In the genomic region with DNA sequence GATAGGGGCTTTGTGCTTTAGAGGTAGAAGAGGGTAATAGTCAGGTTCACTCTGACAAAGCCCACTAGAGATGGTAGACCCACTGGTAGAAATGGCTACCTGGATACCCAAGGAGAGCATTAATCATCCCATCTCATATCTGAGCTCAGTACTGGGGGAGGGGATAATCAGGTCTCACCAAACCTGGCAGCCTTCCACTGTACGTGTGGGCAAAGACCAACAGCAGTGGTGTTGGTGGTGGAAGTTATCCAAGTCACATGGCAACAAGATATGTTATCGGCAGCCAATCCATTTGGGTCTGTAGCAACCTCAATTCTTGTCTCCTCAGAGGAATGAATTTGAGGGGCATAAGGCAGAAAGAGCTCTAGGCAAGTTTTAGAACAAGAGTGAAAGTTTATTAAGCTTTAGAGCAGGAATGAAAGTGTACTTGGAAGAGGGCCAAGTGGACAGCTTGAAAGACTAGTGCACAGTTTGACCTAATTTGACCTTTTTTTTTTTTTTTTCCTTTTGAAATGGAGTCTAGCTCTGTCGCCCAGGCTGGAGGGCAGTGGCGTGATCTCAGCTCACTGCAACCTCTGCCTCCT, we compare ENCODE assay signal across 10 cellular contexts.
DNase-seq lines count a peak whose midpoint lies in the region; ATAC-seq and TF ChIP-seq lines count a peak whose summit lies in the region.
"Had no signal": no experiment of that assay in that cellular context is flagged by ENCODE, and none has a peak within 500 bp of the region (broad histone marks: within the 10 kb centered on the region; RNA-seq: fewer than 3 reads in every experiment).

No MANE protein-coding gene starts in this region.

- H3K4me1 ChIP-seq in foreskin keratinocyte = peaks cover 4% of the 10 kb centered on the region
- H3K4me1 ChIP-seq in stomach = peaks cover 4 to 19% (median 15%) of the 10 kb centered on the region in 4 donors
- H3K4me1 ChIP-seq in gastrocnemius medialis = no peaks in the 10 kb centered on the region
- H3K4me1 ChIP-seq: psoas muscle had no signal

- TF ChIP-seq CTCF in RWPE1 (conservative IDR thresholded peaks at IDR 0.05; ENCODE audit: low read depth) (no peak), foreskin keratinocyte (conservative IDR thresholded peaks at IDR 0.05) (no peak), stomach (IDR thresholded peaks at IDR 0.05) (no peak), gastrocnemius medialis (IDR thresholded peaks at IDR 0.05 in 4 of 5, conservative IDR thresholded peaks at IDR 0.05 in 1 of 5) (no peak)

- intact Hi-C loops in activated CD4-positive, alpha-beta T cell treated with anti-CD3 and anti-CD28 coated beads, Interleukin-2, amount 10 ng/mL, durations not matched to agents 24 days and 14 days (cut with micrococcal nuclease) = loop anchor here (1.0 to 5.0 kb wide), 3 partner anchors 43 to 71 kb away; no protein-coding TSS in a partner anchor
- intact Hi-C loops in stomach (cut with DNase I; ENCODE audit: low total_unique reads) = no loop called here
- intact Hi-C loops in gastrocnemius medialis (cut with DNase I; ENCODE audit: low total_unique reads) = no loop called here

- no peak for DNase-seq in activated CD4-positive, alpha-beta T cell treated with anti-CD3 and anti-CD28 coated beads, Interleukin-2, amount 10 ng/mL, durations not matched to agents 24 days and 14 days
- DNase-seq in activated CD4-positive, alpha-beta T cell treated with anti-CD3 and anti-CD28 coated beads, Interleukin-2, amount 50 U/mL, for 4 hours = no peak
- DNase-seq in RWPE1 (ENCODE audit: low spot score) (peak; percentile 46), foreskin keratinocyte (peak; percentile 6 to 46), stomach (peak; percentile 86), T-cell (no peak), gastrocnemius medialis (no peak)
- DNase-seq: psoas muscle had no signal

- H3K4me1 Mint-ChIP-seq in activated CD4-positive, alpha-beta T cell treated with anti-CD3 and anti-CD28 coated beads, Interleukin-2, amount 10 ng/mL, durations not matched to agents 24 days and 14 days = peaks cover 28% of the 10 kb centered on the region
- peaks cover 0 to 6% (median 5%) of the 10 kb centered on the region in 3 donors for H3K4me1 Mint-ChIP-seq in T-cell
- H3K4me1 Mint-ChIP-seq: brain had no signal

- POLR2A ChIA-PET in RWPE1 (lab: Yijun Ruan, JAX; ENCODE audit: low non-redundant PET) (interaction anchor here (0.7 kb wide), 1 partner anchor 280 kb away, joined by 5 read pairs; a partner anchor contains a TSS), T-cell (lab: Charles Lee) (interaction anchor here in 1 of 2 donors (0.6 kb wide), 1 partner anchor 13 kb away, joined by 3 read pairs; no protein-coding TSS in a partner anchor)

- H3K27ac ChIP-seq in RWPE1 = peak overlapping the region; percentile 65
- H3K27ac ChIP-seq in foreskin keratinocyte = no peak overlapping the region
- peak overlapping the region; percentile 52 to 90 (median 68) for H3K27ac ChIP-seq in stomach
- H3K27ac ChIP-seq in gastrocnemius medialis = no peak overlapping the region
- H3K27ac ChIP-seq: psoas muscle had no signal

- H3K4me3 ChIP-seq in stomach (no peak overlapping the region), gastrocnemius medialis (no peak overlapping the region)
- H3K4me3 ChIP-seq: psoas muscle had no signal

- no peaks in the 10 kb centered on the region for H3K36me3 ChIP-seq in stomach
- no peaks in the 10 kb centered on the region for H3K36me3 ChIP-seq in gastrocnemius medialis

- in situ Hi-C loops in gastrocnemius medialis (cut with MboI; ENCODE audit: low sequenced_read_pairs in 4 of 4) = no loop called here

- H3K27me3 Mint-ChIP-seq in activated CD4-positive, alpha-beta T cell treated with anti-CD3 and anti-CD28 coated beads, Interleukin-2, amount 10 ng/mL, durations not matched to agents 24 days and 14 days = peaks cover 5% of the 10 kb centered on the region
- peaks cover 7 to 12% of the 10 kb centered on the region in 2 donors for H3K27me3 Mint-ChIP-seq in T-cell

- H3K27me3 ChIP-seq in foreskin keratinocyte (peaks cover 86% of the 10 kb centered on the region), stomach (no peaks in the 10 kb centered on the region), gastrocnemius medialis (no peaks in the 10 kb centered on the region)

- peaks cover 16% of the 10 kb centered on the region for H3K9me3 Mint-ChIP-seq in activated CD4-positive, alpha-beta T cell treated with anti-CD3 and anti-CD28 coated beads, Interleukin-2, amount 10 ng/mL, durations not matched to agents 24 days and 14 days
- H3K9me3 Mint-ChIP-seq in T-cell = peaks cover 3 to 8% (median 8%) of the 10 kb centered on the region in 3 donors

- peak; percentile 25 for ATAC-seq in foreskin keratinocyte
- no peak for ATAC-seq in GM19351 (IDR thresholded peaks at IDR 0.05; ENCODE audit: unreplicated experiment)
- ATAC-seq in T-cell (replicated peaks in 1 of 4) = no peak
- ATAC-seq in gastrocnemius medialis = no peak
- ATAC-seq: psoas muscle had no signal

- peaks cover 0 to 5% (median 2%) of the 10 kb centered on the region in 4 donors for H3K9me3 ChIP-seq in stomach
- H3K9me3 ChIP-seq in gastrocnemius medialis = no peaks in the 10 kb centered on the region
- H3K9me3 ChIP-seq: psoas muscle had no signal

- CTCF ChIA-PET in RWPE1 (lab: Yijun Ruan, JAX) (interaction anchor here (0.5 to 1.3 kb wide), 4 partner anchors 12 to 369 kb away, joined by 3 to 4 read pairs (median 3); no protein-coding TSS in a partner anchor), T-cell (lab: Charles Lee) (no interaction called here)

- TF ChIP-seq POLR2A in stomach (IDR thresholded peaks at IDR 0.05) = no peak
- TF ChIP-seq POLR2A in gastrocnemius medialis (IDR thresholded peaks at IDR 0.05) = no peak

- H3K4me3 Mint-ChIP-seq in activated CD4-positive, alpha-beta T cell treated with anti-CD3 and anti-CD28 coated beads, Interleukin-2, amount 10 ng/mL, durations not matched to agents 24 days and 14 days = peak overlapping the region; percentile 43
- no peak overlapping the region for H3K4me3 Mint-ChIP-seq in T-cell
- H3K4me3 Mint-ChIP-seq: brain had no signal

- 10 to 34% (median 22%) methylated on average over 4 of the region's 4 CpGs for WGBS in stomach, 5 donors

- no peak for TF ChIP-seq EP300 in stomach (IDR thresholded peaks at IDR 0.05)

- peak overlapping the region; percentile 82 for H3K27ac Mint-ChIP-seq in activated CD4-positive, alpha-beta T cell treated with anti-CD3 and anti-CD28 coated beads, Interleukin-2, amount 10 ng/mL, durations not matched to agents 24 days and 14 days
- H3K27ac Mint-ChIP-seq in T-cell = no peak overlapping the region
- H3K27ac Mint-ChIP-seq: brain had no signal

- peaks cover 4% of the 10 kb centered on the region for H3K36me3 Mint-ChIP-seq in activated CD4-positive, alpha-beta T cell treated with anti-CD3 and anti-CD28 coated beads, Interleukin-2, amount 10 ng/mL, durations not matched to agents 24 days and 14 days (ENCODE audit: low read depth)
- no peaks in the 10 kb centered on the region for H3K36me3 Mint-ChIP-seq in T-cell
- H3K36me3 Mint-ChIP-seq: brain had no signal

Comparison
In these comparisons a context has a peak if more than half of its experiments do, and no peak if none do; other contexts are left out.
1. DNase-seq: peak in RWPE1 (single experiment), foreskin keratinocyte (2 of 2) and stomach (single experiment); none in activated CD4-positive, alpha-beta T cell treated with anti-CD3 and anti-CD28 coated beads, Interleukin-2, amount 10 ng/mL, durations not matched to agents 24 days and 14 days (single experiment), activated CD4-positive, alpha-beta T cell treated with anti-CD3 and anti-CD28 coated beads, Interleukin-2, amount 50 U/mL, for 4 hours (0 of 2), T-cell (0 of 34) and gastrocnemius medialis (0 of 2).
2. H3K27ac ChIP-seq: peak in RWPE1 (single experiment) and stomach (5 of 5); none in foreskin keratinocyte (single experiment) and gastrocnemius medialis (0 of 4).